Comparison of ENCODE assay signal across 12 cellular contexts in genomic region chr19:4077011-4077382, GRCh38. TPM values are rescaled to one million over a fixed set of nuclear protein-coding genes. Genes with fewer than 3 reads are reported as not detected.
A peak's percentile ranks its signal among the peaks of the same experiment; 100 is the strongest.
DNase-seq lines count a peak whose midpoint lies in the region; ATAC-seq and TF ChIP-seq lines count a peak whose summit lies in the region.
"Had no signal": no experiment of that assay in that cellular context is flagged by ENCODE, and none has a peak within 500 bp of the region (broad histone marks: within the 10 kb centered on the region; RNA-seq: fewer than 3 reads in every experiment).

No MANE protein-coding gene starts in this region.

- ATAC-seq in CD4-positive, CD25-positive, alpha-beta regulatory T cell (ENCODE audit: low read depth in 2 of 2), result no peak
- ATAC-seq in natural killer cell treated with Interleukin-12 subunit alpha and Interleukin-12 subunit beta and Interleukin-15 and Interleukin-18, amount 100 ng/mL, for 72 hours, result no peak
- ATAC-seq in GM21515 (IDR thresholded peaks at IDR 0.05; ENCODE audit: unreplicated experiment) (no peak), HG03045 (IDR thresholded peaks at IDR 0.05; ENCODE audit: unreplicated experiment) (no peak)
- ATAC-seq: HCT116 had no signal

- DNase-seq in CD4-positive, CD25-positive, alpha-beta regulatory T cell, result no peak
- DNase-seq in colonic mucosa, result no peak
- DNase-seq in natural killer cell treated with Interleukin-12 subunit alpha and Interleukin-12 subunit beta and Interleukin-15 and Interleukin-18, amount 100 ng/mL, for 72 hours (ENCODE audit: low spot score), result no peak
- DNase-seq in activated CD8-positive, alpha-beta memory T cell treated with anti-CD3 and anti-CD28 coated beads, Interleukin-2, amount 50 U/mL, for 48 hours, result no peak
- DNase-seq in NCI-H526 (lab: John Stamatoyannopoulos, UW), result no peak
- DNase-seq: NCI-H1092, NCI-H526 treated with DMSO at 0.1 percent for 48 hours had no signal

- peak overlapping the region in 3 of 4 donors; percentile 56 to 91 (median 88) for H3K4me3 Mint-ChIP-seq in CD4-positive, CD25-positive, alpha-beta regulatory T cell
- no peak overlapping the region for H3K4me3 Mint-ChIP-seq in natural killer cell treated with Interleukin-12 subunit alpha and Interleukin-12 subunit beta and Interleukin-15 and Interleukin-18, amount 100 ng/mL, for 72 hours

- no peaks in the 10 kb centered on the region for H3K27me3 ChIP-seq in CD4-positive, CD25-positive, alpha-beta regulatory T cell (ENCODE audit: control insufficient read depth, insufficient read depth, low read length)
- no peaks in the 10 kb centered on the region for H3K27me3 ChIP-seq in colonic mucosa
- H3K27me3 ChIP-seq: pancreas had no signal

- H3K27ac Mint-ChIP-seq in CD4-positive, CD25-positive, alpha-beta regulatory T cell, result peak overlapping the region; percentile 23 to 83 (median 74)
- H3K27ac Mint-ChIP-seq in natural killer cell treated with Interleukin-12 subunit alpha and Interleukin-12 subunit beta and Interleukin-15 and Interleukin-18, amount 100 ng/mL, for 72 hours, result peak overlapping the region; percentile 81 to 95

- no peaks in the 10 kb centered on the region for H3K36me3 ChIP-seq in CD4-positive, CD25-positive, alpha-beta regulatory T cell (ENCODE audit: control insufficient read depth, insufficient read depth, low read length)
- no peaks in the 10 kb centered on the region for H3K36me3 ChIP-seq in KOPT-K1 (ENCODE audit: insufficient read depth, low read length)
- H3K36me3 ChIP-seq in colonic mucosa, result no peaks in the 10 kb centered on the region
- H3K36me3 ChIP-seq: pancreas had no signal

- H3K36me3 Mint-ChIP-seq in CD4-positive, CD25-positive, alpha-beta regulatory T cell, result no peaks in the 10 kb centered on the region
- no peaks in the 10 kb centered on the region for H3K36me3 Mint-ChIP-seq in natural killer cell treated with Interleukin-12 subunit alpha and Interleukin-12 subunit beta and Interleukin-15 and Interleukin-18, amount 100 ng/mL, for 72 hours

- no peaks in the 10 kb centered on the region for H3K9me3 ChIP-seq in CD4-positive, CD25-positive, alpha-beta regulatory T cell (ENCODE audit: control insufficient read depth in 2 of 2, low read length in 2 of 2)
- H3K9me3 ChIP-seq in KOPT-K1 (ENCODE audit: insufficient read depth, low read length, poor library complexity, severe bottlenecking) (no peaks in the 10 kb centered on the region), colonic mucosa (no peaks in the 10 kb centered on the region)
- H3K9me3 ChIP-seq: pancreas had no signal

- peak overlapping the region; percentile 73 to 79 for H3K9ac ChIP-seq in colonic mucosa (ENCODE audit: low read depth in 2 of 2, low read length in 2 of 2)

- H3K27ac ChIP-seq in CD4-positive, CD25-positive, alpha-beta regulatory T cell (ENCODE audit: insufficient read depth, low read length, poor library complexity, severe bottlenecking), result no peak overlapping the region
- peak overlapping the region; percentile 80 for H3K27ac ChIP-seq in KOPT-K1 (ENCODE audit: low read depth, low read length, poor library complexity, severe bottlenecking)
- H3K27ac ChIP-seq in colonic mucosa, result no peak overlapping the region

- peaks cover 19% of the 10 kb centered on the region for H3K4me1 ChIP-seq in CD4-positive, CD25-positive, alpha-beta regulatory T cell (ENCODE audit: control insufficient read depth, insufficient read depth, low read length, poor library complexity, severe bottlenecking)
- peaks cover 11% of the 10 kb centered on the region for H3K4me1 ChIP-seq in colonic mucosa
- H3K4me1 ChIP-seq: pancreas had no signal

- peaks cover 0 to 1% (median 0%) of the 10 kb centered on the region in 7 donors for H3K9me3 Mint-ChIP-seq in CD4-positive, CD25-positive, alpha-beta regulatory T cell
- no peaks in the 10 kb centered on the region for H3K9me3 Mint-ChIP-seq in natural killer cell treated with Interleukin-12 subunit alpha and Interleukin-12 subunit beta and Interleukin-15 and Interleukin-18, amount 100 ng/mL, for 72 hours

- H3K4me3 ChIP-seq in CD4-positive, CD25-positive, alpha-beta regulatory T cell (ENCODE audit: low read depth, low read length), result no peak overlapping the region
- no peak overlapping the region for H3K4me3 ChIP-seq in colonic mucosa

- no peak for TF ChIP-seq CTCF in colonic mucosa (IDR thresholded peaks at IDR 0.05)

- intact Hi-C loops in colonic mucosa (cut with DNase I), result no loop called here

- H3K27me3 Mint-ChIP-seq in CD4-positive, CD25-positive, alpha-beta regulatory T cell, result no peaks in the 10 kb centered on the region
- H3K27me3 Mint-ChIP-seq in natural killer cell treated with Interleukin-12 subunit alpha and Interleukin-12 subunit beta and Interleukin-15 and Interleukin-18, amount 100 ng/mL, for 72 hours, result no peaks in the 10 kb centered on the region

- H3K4me1 Mint-ChIP-seq in CD4-positive, CD25-positive, alpha-beta regulatory T cell, result peaks cover 0 to 30% (median 2%) of the 10 kb centered on the region in 4 donors
- peaks cover 32 to 39% of the 10 kb centered on the region in 2 donors for H3K4me1 Mint-ChIP-seq in natural killer cell treated with Interleukin-12 subunit alpha and Interleukin-12 subunit beta and Interleukin-15 and Interleukin-18, amount 100 ng/mL, for 72 hours (ENCODE audit: low read depth in 2 of 2)

RNA-seq across cellular contexts. Expression of gene ZBTB7A, which starts 10.3 kb away (rescaled TPM):
- total RNA-seq in CD4-positive, CD25-positive, alpha-beta regulatory T cell, result 50.5 TPM
- 10 to 100 TPM; 19.6 to 30.4 (median 23.7) TPM for polyA plus RNA-seq in CD4-positive, CD25-positive, alpha-beta regulatory T cell
- 100 to 1,000 TPM; 110 to 123 TPM for total RNA-seq in colonic mucosa
- 10 to 100 TPM; 63.4 to 70.5 TPM for total RNA-seq in natural killer cell treated with Interleukin-12 subunit alpha and Interleukin-12 subunit beta and Interleukin-15 and Interleukin-18, amount 100 ng/mL, for 72 hours

RNA-seq across cellular contexts. Expression of gene MAP2K2, which starts 46.9 kb away (rescaled TPM):
- 98.2 TPM for total RNA-seq in CD4-positive, CD25-positive, alpha-beta regulatory T cell
- polyA plus RNA-seq in CD4-positive, CD25-positive, alpha-beta regulatory T cell, result 10 to 100 TPM; 38.5 to 70.2 (median 56.6) TPM
- 100 to 1,000 TPM; 211 to 260 TPM for total RNA-seq in colonic mucosa
- 100 to 1,000 TPM; 170 to 206 TPM for total RNA-seq in natural killer cell treated with Interleukin-12 subunit alpha and Interleukin-12 subunit beta and Interleukin-15 and Interleukin-18, amount 100 ng/mL, for 72 hours
